In the genomic region with DNA sequence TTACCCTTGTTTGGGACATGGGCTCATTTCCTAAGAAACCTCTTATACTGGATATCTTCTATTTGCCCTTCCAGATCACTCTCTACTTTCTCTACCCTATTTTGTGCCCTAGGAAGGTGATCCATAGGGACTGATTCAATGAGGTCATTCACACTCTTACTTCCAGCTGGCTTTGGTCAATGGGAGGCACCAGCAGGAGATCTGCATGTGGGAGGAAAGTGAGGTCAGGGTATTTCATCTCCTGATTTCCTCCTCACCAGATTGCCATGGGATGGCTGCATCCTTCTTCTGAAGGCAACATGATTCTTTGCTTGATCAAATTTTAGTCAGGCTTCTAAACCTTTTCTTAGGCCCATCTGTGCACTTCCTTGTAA, we compare ENCODE assay signal across 1 cellular context.
TF ChIP-seq lines count a peak whose summit lies in the region.

No MANE protein-coding gene starts in this region.

TF ChIP-seq in K562, 482 proteins besides CTCF, POLR2A, EP300 and RAD21:
- TF ChIP-seq, protein P1, sequence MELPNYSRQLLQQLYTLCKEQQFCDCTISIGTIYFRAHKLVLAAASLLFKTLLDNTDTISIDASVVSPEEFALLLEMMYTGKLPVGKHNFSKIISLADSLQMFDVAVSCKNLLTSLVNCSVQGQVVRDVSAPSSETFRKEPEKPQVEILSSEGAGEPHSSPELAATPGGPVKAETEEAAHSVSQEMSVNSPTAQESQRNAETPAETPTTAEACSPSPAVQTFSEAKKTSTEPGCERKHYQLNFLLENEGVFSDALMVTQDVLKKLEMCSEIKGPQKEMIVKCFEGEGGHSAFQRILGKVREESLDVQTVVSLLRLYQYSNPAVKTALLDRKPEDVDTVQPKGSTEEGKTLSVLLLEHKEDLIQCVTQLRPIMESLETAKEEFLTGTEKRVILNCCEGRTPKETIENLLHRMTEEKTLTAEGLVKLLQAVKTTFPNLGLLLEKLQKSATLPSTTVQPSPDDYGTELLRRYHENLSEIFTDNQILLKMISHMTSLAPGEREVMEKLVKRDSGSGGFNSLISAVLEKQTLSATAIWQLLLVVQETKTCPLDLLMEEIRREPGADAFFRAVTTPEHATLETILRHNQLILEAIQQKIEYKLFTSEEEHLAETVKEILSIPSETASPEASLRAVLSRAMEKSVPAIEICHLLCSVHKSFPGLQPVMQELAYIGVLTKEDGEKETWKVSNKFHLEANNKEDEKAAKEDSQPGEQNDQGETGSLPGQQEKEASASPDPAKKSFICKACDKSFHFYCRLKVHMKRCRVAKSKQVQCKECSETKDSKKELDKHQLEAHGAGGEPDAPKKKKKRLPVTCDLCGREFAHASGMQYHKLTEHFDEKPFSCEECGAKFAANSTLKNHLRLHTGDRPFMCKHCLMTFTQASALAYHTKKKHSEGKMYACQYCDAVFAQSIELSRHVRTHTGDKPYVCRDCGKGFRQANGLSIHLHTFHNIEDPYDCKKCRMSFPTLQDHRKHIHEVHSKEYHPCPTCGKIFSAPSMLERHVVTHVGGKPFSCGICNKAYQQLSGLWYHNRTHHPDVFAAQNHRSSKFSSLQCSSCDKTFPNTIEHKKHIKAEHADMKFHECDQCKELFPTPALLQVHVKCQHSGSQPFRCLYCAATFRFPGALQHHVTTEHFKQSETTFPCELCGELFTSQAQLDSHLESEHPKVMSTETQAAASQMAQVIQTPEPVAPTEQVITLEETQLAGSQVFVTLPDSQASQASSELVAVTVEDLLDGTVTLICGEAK (IDR thresholded peaks at IDR 0.05) = no peak
- TF ChIP-seq, protein P1 (CRISPR knock-in tag; IDR thresholded peaks at IDR 0.05) = no peak
- TF ChIP-seq, protein P2, sequence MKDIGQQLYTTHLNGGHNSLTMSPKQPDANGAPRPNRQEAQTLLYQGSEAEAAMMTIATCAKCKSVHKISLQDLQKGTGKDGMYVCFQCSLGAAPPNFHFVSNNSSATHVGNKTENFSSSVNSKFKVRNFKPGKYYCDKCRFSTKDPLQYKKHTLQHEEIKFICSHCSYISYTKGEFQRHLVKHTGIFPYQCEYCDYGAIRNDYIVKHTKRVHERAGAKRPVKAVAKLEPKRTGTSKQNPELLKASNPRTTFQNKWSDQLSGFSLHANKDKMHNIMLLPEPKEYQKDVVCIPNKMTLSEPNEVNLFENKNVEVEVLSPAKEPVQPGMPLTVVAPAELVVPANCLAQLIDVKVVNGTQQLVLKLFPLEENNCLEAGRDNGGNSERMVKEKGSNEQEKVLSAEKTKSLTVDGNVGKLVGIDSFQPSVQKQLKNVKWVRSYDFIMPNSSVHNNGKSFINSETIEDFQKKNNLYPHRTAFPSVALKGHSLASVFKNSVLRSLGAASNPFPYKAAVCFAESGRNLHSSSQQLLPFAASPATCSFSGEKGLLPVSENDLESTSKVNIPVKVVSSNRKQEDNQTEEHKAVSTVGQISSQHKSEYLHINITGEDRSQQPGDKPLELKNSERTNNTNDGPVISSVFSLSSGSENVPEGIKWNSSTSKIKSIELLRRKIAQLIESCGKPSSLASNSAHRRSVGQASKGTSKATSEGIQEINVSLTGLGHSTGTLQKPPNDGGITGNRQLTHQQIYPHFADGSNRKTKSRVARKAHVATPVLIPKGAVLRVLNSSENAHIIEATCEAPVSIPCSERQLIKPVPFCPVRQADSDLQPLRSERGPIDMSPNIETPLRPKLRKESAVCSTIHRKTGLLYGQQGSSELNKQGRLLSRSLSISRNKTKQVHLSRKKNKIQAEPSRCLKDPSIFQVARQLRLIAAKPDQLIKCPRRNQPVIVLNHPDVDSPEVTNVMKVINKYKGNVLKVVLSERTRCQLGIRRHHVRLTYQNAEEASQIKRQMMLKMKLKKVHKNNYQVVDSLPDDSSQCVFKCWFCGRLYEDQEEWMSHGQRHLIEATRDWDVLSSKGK (CRISPR knock-in tag; IDR thresholded peaks at IDR 0.05) = no peak
- TF ChIP-seq MXI1 (IDR thresholded peaks at IDR 0.05; ENCODE audit: low read depth, low read length) (no peak), NBN (IDR thresholded peaks at IDR 0.05; ENCODE audit: low read depth) (no peak), POLR2B (IDR thresholded peaks at IDR 0.05; ENCODE audit: low read depth, partially characterized antibody) (no peak), ZSCAN29 (IDR thresholded peaks at IDR 0.05) (no peak), TAF1 (IDR thresholded peaks at IDR 0.05; ENCODE audit: control insufficient read depth, extremely low read depth, insufficient read depth, low read length, severe bottlenecking) (no peak), ARID1B (IDR thresholded peaks at IDR 0.05) (no peak), ZNF445 (CRISPR knock-in tag; IDR thresholded peaks at IDR 0.05; ENCODE audit: low read depth) (no peak), ZNF780A (CRISPR knock-in tag; IDR thresholded peaks at IDR 0.05) (no peak), NR2C2 (CRISPR knock-in tag; IDR thresholded peaks at IDR 0.05) (no peak), NR2C2 (tag; IDR thresholded peaks at IDR 0.05) (no peak), SMARCA5 (IDR thresholded peaks at IDR 0.05) (no peak), C11orf30 (IDR thresholded peaks at IDR 0.05; ENCODE audit: low read depth) (no peak)
- TF ChIP-seq, protein P3, sequence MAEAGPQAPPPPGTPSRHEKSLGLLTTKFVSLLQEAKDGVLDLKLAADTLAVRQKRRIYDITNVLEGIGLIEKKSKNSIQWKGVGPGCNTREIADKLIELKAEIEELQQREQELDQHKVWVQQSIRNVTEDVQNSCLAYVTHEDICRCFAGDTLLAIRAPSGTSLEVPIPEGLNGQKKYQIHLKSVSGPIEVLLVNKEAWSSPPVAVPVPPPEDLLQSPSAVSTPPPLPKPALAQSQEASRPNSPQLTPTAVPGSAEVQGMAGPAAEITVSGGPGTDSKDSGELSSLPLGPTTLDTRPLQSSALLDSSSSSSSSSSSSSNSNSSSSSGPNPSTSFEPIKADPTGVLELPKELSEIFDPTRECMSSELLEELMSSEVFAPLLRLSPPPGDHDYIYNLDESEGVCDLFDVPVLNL (CRISPR knock-in tag; IDR thresholded peaks at IDR 0.05; ENCODE audit: low read depth) = no peak
- TF ChIP-seq, protein P4, sequence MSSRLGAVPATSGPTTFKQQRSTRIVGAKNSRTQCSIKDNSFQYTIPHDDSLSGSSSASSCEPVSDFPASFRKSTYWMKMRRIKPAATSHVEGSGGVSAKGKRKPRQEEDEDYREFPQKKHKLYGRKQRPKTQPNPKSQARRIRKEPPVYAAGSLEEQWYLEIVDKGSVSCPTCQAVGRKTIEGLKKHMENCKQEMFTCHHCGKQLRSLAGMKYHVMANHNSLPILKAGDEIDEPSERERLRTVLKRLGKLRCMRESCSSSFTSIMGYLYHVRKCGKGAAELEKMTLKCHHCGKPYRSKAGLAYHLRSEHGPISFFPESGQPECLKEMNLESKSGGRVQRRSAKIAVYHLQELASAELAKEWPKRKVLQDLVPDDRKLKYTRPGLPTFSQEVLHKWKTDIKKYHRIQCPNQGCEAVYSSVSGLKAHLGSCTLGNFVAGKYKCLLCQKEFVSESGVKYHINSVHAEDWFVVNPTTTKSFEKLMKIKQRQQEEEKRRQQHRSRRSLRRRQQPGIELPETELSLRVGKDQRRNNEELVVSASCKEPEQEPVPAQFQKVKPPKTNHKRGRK (tag; IDR thresholded peaks at IDR 0.05) = no peak
- TF ChIP-seq, protein P5, sequence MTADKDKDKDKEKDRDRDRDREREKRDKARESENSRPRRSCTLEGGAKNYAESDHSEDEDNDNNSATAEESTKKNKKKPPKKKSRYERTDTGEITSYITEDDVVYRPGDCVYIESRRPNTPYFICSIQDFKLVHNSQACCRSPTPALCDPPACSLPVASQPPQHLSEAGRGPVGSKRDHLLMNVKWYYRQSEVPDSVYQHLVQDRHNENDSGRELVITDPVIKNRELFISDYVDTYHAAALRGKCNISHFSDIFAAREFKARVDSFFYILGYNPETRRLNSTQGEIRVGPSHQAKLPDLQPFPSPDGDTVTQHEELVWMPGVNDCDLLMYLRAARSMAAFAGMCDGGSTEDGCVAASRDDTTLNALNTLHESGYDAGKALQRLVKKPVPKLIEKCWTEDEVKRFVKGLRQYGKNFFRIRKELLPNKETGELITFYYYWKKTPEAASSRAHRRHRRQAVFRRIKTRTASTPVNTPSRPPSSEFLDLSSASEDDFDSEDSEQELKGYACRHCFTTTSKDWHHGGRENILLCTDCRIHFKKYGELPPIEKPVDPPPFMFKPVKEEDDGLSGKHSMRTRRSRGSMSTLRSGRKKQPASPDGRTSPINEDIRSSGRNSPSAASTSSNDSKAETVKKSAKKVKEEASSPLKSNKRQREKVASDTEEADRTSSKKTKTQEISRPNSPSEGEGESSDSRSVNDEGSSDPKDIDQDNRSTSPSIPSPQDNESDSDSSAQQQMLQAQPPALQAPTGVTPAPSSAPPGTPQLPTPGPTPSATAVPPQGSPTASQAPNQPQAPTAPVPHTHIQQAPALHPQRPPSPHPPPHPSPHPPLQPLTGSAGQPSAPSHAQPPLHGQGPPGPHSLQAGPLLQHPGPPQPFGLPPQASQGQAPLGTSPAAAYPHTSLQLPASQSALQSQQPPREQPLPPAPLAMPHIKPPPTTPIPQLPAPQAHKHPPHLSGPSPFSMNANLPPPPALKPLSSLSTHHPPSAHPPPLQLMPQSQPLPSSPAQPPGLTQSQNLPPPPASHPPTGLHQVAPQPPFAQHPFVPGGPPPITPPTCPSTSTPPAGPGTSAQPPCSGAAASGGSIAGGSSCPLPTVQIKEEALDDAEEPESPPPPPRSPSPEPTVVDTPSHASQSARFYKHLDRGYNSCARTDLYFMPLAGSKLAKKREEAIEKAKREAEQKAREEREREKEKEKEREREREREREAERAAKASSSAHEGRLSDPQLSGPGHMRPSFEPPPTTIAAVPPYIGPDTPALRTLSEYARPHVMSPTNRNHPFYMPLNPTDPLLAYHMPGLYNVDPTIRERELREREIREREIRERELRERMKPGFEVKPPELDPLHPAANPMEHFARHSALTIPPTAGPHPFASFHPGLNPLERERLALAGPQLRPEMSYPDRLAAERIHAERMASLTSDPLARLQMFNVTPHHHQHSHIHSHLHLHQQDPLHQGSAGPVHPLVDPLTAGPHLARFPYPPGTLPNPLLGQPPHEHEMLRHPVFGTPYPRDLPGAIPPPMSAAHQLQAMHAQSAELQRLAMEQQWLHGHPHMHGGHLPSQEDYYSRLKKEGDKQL (CRISPR knock-in tag; IDR thresholded peaks at IDR 0.05; ENCODE audit: borderline replicate concordance) = no peak
- TF ChIP-seq, protein P6, sequence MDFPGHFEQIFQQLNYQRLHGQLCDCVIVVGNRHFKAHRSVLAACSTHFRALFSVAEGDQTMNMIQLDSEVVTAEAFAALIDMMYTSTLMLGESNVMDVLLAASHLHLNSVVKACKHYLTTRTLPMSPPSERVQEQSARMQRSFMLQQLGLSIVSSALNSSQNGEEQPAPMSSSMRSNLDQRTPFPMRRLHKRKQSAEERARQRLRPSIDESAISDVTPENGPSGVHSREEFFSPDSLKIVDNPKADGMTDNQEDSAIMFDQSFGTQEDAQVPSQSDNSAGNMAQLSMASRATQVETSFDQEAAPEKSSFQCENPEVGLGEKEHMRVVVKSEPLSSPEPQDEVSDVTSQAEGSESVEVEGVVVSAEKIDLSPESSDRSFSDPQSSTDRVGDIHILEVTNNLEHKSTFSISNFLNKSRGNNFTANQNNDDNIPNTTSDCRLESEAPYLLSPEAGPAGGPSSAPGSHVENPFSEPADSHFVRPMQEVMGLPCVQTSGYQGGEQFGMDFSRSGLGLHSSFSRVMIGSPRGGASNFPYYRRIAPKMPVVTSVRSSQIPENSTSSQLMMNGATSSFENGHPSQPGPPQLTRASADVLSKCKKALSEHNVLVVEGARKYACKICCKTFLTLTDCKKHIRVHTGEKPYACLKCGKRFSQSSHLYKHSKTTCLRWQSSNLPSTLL (IDR thresholded peaks at IDR 0.05) = no peak
- TF ChIP-seq, protein P7, sequence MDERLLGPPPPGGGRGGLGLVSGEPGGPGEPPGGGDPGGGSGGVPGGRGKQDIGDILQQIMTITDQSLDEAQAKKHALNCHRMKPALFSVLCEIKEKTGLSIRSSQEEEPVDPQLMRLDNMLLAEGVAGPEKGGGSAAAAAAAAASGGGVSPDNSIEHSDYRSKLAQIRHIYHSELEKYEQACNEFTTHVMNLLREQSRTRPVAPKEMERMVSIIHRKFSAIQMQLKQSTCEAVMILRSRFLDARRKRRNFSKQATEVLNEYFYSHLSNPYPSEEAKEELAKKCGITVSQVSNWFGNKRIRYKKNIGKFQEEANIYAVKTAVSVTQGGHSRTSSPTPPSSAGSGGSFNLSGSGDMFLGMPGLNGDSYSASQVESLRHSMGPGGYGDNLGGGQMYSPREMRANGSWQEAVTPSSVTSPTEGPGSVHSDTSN (CRISPR knock-in tag; IDR thresholded peaks at IDR 0.05; ENCODE audit: low read depth) = no peak
- TF ChIP-seq, protein P7 (tag; conservative IDR thresholded peaks at IDR 0.05; ENCODE audit: low read depth) = no peak
- TF ChIP-seq, protein P8, sequence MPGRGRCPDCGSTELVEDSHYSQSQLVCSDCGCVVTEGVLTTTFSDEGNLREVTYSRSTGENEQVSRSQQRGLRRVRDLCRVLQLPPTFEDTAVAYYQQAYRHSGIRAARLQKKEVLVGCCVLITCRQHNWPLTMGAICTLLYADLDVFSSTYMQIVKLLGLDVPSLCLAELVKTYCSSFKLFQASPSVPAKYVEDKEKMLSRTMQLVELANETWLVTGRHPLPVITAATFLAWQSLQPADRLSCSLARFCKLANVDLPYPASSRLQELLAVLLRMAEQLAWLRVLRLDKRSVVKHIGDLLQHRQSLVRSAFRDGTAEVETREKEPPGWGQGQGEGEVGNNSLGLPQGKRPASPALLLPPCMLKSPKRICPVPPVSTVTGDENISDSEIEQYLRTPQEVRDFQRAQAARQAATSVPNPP (IDR thresholded peaks at IDR 0.05; ENCODE audit: borderline replicate concordance, insufficient read depth, insufficient read length) = no peak
